Comparison of ENCODE assay signal across 18 cellular contexts in the genomic region with DNA sequence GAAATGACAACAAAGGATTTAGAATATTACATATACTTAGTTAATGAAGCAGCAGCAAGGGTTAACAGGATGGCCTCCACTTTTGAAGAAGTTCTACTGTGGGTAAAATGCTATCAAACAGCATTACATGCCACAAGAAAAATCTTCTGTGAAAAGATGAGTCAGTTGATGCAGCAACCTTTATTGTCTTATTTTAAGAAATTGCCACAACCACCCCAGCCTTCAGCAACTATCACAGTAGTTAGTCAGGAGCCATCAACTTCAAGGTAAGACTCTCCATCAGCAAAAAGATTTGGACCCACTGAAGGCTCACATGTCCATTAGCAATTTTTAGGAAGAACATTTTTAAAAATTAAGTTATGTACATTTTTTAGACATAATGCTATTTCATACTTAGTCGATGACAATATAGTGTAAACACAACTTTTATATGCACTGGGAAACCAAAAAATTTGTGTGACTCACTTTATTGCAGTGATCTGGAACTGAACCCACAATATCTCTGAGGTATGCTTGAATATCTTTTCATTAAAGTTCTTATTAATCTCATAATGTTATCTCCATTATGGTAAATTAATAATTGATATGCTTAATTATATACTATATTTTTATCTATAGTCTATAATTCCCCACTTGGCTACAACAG.
DNase-seq lines count a peak whose midpoint lies in the region; ATAC-seq and TF ChIP-seq lines count a peak whose summit lies in the region.
"Had no signal": no experiment of that assay in that cellular context is flagged by ENCODE, and none has a peak within 500 bp of the region (broad histone marks: within the 10 kb centered on the region; RNA-seq: fewer than 3 reads in every experiment).

No MANE protein-coding gene starts in this region.

- peak overlapping the region; percentile 57 for H3K4me3 Mint-ChIP-seq in HFFc6
- H3K4me3 Mint-ChIP-seq: activated CD4-positive, alpha-beta memory T cell treated with anti-CD3 and anti-CD28 coated beads for 36 hours; B cell; T-helper 2 cell treated with Interferon-gamma antibody and Interleukin-4, amounts not matched to agents 5 μg/mL and 100 μg/mL, for 36 hours had no signal

- in situ Hi-C loops in ACHN (cut with HindIII; ENCODE audit: low pct_ligation_motif_present, low pct_unique_long_range_greater_than_20kb, low sequenced_read_pairs): no loop called here

- ATAC-seq in SK-N-SH treated with all-trans-retinoic acid at 6 μM for 48 hours (peak; percentile 51; the same call in 2 of the 3 replicates), HG03571 (IDR thresholded peaks at IDR 0.05; ENCODE audit: unreplicated experiment) (no peak), GM18502 (IDR thresholded peaks at IDR 0.05; ENCODE audit: poor library complexity, unreplicated experiment) (no peak)

- H3K4me3 ChIP-seq in fibroblast of pulmonary artery (replicated peaks; ENCODE audit: low read depth, low read length): no peak overlapping the region
- H3K4me3 ChIP-seq: ascending aorta, Peyer's patch, tibial artery had no signal

- no peaks in the 10 kb centered on the region for H3K9me3 Mint-ChIP-seq in HFFc6
- H3K9me3 Mint-ChIP-seq: activated CD4-positive, alpha-beta memory T cell treated with anti-CD3 and anti-CD28 coated beads for 36 hours; T-helper 2 cell treated with Interferon-gamma antibody and Interleukin-4, amounts not matched to agents 5 μg/mL and 100 μg/mL, for 36 hours had no signal

- TF ChIP-seq CTCF in HFFc6 (IDR thresholded peaks at IDR 0.05) (no peak), fibroblast of pulmonary artery (IDR thresholded peaks at IDR 0.05; ENCODE audit: low read length, missing control alignments) (no peak)

- peaks cover 81% of the 10 kb centered on the region for H3K4me1 Mint-ChIP-seq in HFFc6 (ENCODE audit: low read depth)
- H3K4me1 Mint-ChIP-seq: B cell had no signal

- H3K27ac Mint-ChIP-seq in HFFc6: peak overlapping the region; percentile 78
- H3K27ac Mint-ChIP-seq: activated CD4-positive, alpha-beta memory T cell treated with anti-CD3 and anti-CD28 coated beads for 36 hours; B cell; progenitor cell of endocrine pancreas; T-helper 2 cell treated with Interferon-gamma antibody and Interleukin-4, amounts not matched to agents 5 μg/mL and 100 μg/mL, for 36 hours had no signal

- no peaks in the 10 kb centered on the region for H3K27me3 Mint-ChIP-seq in HFFc6 (ENCODE audit: insufficient read depth)
- H3K27me3 Mint-ChIP-seq: activated CD4-positive, alpha-beta memory T cell treated with anti-CD3 and anti-CD28 coated beads for 36 hours; B cell; progenitor cell of endocrine pancreas had no signal

- H3K36me3 Mint-ChIP-seq in HFFc6 (ENCODE audit: low read depth): peaks cover 19% of the 10 kb centered on the region; the same call in 1 of the 2 replicates
- H3K36me3 Mint-ChIP-seq: activated CD4-positive, alpha-beta memory T cell treated with anti-CD3 and anti-CD28 coated beads for 36 hours had no signal

- DNase-seq in ACHN (peak; percentile 46), HFFc6 (peak; percentile 81), fibroblast of pulmonary artery (ENCODE audit: low read depth) (peak; percentile 56), GM19240 (ENCODE audit: insufficient read length, low spot score) (no peak), SHP77 treated with DMSO at 0.1 percent for 48 hours (lab: John Stamatoyannopoulos, UW) (no peak)
- DNase-seq: activated CD4-positive, alpha-beta memory T cell treated with anti-CD3 and anti-CD28 coated beads for 36 hours; glutamatergic neuron; NCI-H1105 treated with DMSO at 0.1 percent for 48 hours; NCI-H345; Peyer's patch; tibial artery had no signal

TF ChIP-seq in SK-N-SH treated with all-trans-retinoic acid at 6 μM for 48 hours, 23 proteins besides CTCF, POLR2A, EP300 and RAD21:
- TF ChIP-seq OSR1 (CRISPR knock-in tag; IDR thresholded peaks at IDR 0.05): no peak
- TF ChIP-seq TCF4 (CRISPR knock-in tag; IDR thresholded peaks at IDR 0.05; ENCODE audit: borderline replicate concordance): no peak
- no peak for TF ChIP-seq BACH2 (CRISPR knock-in tag; IDR thresholded peaks at IDR 0.05; ENCODE audit: borderline replicate concordance)
- TF ChIP-seq ZFP30 (CRISPR knock-in tag; IDR thresholded peaks at IDR 0.05): no peak
- TF ChIP-seq ZC3H10 (CRISPR knock-in tag; IDR thresholded peaks at IDR 0.05): no peak
- TF ChIP-seq CSDC2 (CRISPR knock-in tag; IDR thresholded peaks at IDR 0.05): no peak
- TF ChIP-seq ARNTL (CRISPR knock-in tag; IDR thresholded peaks at IDR 0.05; ENCODE audit: borderline replicate concordance, low read depth): no peak
- no peak for TF ChIP-seq ZNF565 (CRISPR knock-in tag; conservative IDR thresholded peaks at IDR 0.05; ENCODE audit: low read depth)
- TF ChIP-seq, protein P1, sequence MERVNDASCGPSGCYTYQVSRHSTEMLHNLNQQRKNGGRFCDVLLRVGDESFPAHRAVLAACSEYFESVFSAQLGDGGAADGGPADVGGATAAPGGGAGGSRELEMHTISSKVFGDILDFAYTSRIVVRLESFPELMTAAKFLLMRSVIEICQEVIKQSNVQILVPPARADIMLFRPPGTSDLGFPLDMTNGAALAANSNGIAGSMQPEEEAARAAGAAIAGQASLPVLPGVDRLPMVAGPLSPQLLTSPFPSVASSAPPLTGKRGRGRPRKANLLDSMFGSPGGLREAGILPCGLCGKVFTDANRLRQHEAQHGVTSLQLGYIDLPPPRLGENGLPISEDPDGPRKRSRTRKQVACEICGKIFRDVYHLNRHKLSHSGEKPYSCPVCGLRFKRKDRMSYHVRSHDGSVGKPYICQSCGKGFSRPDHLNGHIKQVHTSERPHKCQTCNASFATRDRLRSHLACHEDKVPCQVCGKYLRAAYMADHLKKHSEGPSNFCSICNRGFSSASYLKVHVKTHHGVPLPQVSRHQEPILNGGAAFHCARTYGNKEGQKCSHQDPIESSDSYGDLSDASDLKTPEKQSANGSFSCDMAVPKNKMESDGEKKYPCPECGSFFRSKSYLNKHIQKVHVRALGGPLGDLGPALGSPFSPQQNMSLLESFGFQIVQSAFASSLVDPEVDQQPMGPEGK (CRISPR knock-in tag; IDR thresholded peaks at IDR 0.05; ENCODE audit: borderline replicate concordance): no peak
- TF ChIP-seq RARB (CRISPR knock-in tag; IDR thresholded peaks at IDR 0.05): no peak
- no peak for TF ChIP-seq TSHZ2 (CRISPR knock-in tag; IDR thresholded peaks at IDR 0.05)
- TF ChIP-seq ZNF70 (CRISPR knock-in tag; IDR thresholded peaks at IDR 0.05): no peak
- no peak for TF ChIP-seq ZNF8 (CRISPR knock-in tag; IDR thresholded peaks at IDR 0.05)
- TF ChIP-seq ISL1 (CRISPR knock-in tag; IDR thresholded peaks at IDR 0.05): no peak

Comparison
In these comparisons a context has a peak if more than half of its experiments do, and no peak if none do; other contexts are left out.
1. DNase-seq: peak in ACHN (single experiment), HFFc6 (single experiment) and fibroblast of pulmonary artery (single experiment); none in GM19240 (single experiment) and SHP77 treated with DMSO at 0.1 percent for 48 hours (single experiment).